15 cellular contexts compared by ENCODE assay signal in genomic region chr6:27026361-27026760, GRCh38.
A peak's percentile ranks its signal among the peaks of the same experiment; 100 is the strongest.
DNase-seq lines count a peak whose midpoint lies in the region; ATAC-seq and TF ChIP-seq lines count a peak whose summit lies in the region.
"Had no signal": no experiment of that assay in that cellular context is flagged by ENCODE, and none has a peak within 500 bp of the region (broad histone marks: within the 10 kb centered on the region; RNA-seq: fewer than 3 reads in every experiment).

No MANE protein-coding gene starts in this region.

- H2AFZ ChIP-seq in trophoblast cell (ENCODE audit: insufficient read depth, low read length, poor library complexity) = no peak overlapping the region
- H2AFZ ChIP-seq: GM23338 had no signal

- no CpG with 5 or more reads among the region's 1 CpG for WGBS in trophoblast cell (ENCODE audit: extremely low coverage, insufficient coverage, insufficient read length)

- no peak overlapping the region for H2BK120ac ChIP-seq in trophoblast cell (ENCODE audit: insufficient read depth, low read length, poor library complexity)

- H3K27ac ChIP-seq in trophoblast cell (ENCODE audit: low read depth, low read length) = no peak overlapping the region

- H4K12ac ChIP-seq in trophoblast cell (ENCODE audit: low read depth, low read length) = no peak overlapping the region

- no peaks in the 10 kb centered on the region for H3K36me3 ChIP-seq in trophoblast cell (ENCODE audit: control insufficient read depth in 1 of 2, insufficient read depth in 2 of 2, low read length in 2 of 2)

- no peak for TF ChIP-seq CTCF in epithelial cell of esophagus (IDR thresholded peaks at IDR 0.05; ENCODE audit: insufficient read depth, low read depth, low read length, missing control alignments)

- H3K9me3 ChIP-seq in trophoblast cell (ENCODE audit: insufficient read depth, low read depth, low read length) = no peaks in the 10 kb centered on the region

- H3K4me3 ChIP-seq in epithelial cell of esophagus (ENCODE audit: low read length) (no peak overlapping the region), trophoblast cell (ENCODE audit: low read depth, low read length) (no peak overlapping the region)
- H3K4me3 ChIP-seq: GM23338 had no signal

- H3K27me3 ChIP-seq in trophoblast cell (ENCODE audit: insufficient read depth, low read length) = no peaks in the 10 kb centered on the region

- peaks cover 32 to 43% of the 10 kb centered on the region in 2 donors for H3K27me3 Mint-ChIP-seq in effector memory CD8-positive, alpha-beta T cell

- no peak for ATAC-seq in effector memory CD8-positive, alpha-beta T cell (replicated peaks)
- no peak for ATAC-seq in GM21515 (IDR thresholded peaks at IDR 0.05; ENCODE audit: unreplicated experiment)
- ATAC-seq: GM23338, HCT116 had no signal

- H3K23ac ChIP-seq in trophoblast cell (ENCODE audit: low read length) = no peak overlapping the region

- no peaks in the 10 kb centered on the region for H3K9me3 Mint-ChIP-seq in effector memory CD8-positive, alpha-beta T cell
- H3K9me3 Mint-ChIP-seq: GM23338, H9 had no signal

- no peak overlapping the region for H2BK5ac ChIP-seq in trophoblast cell (ENCODE audit: low read depth, low read length, poor library complexity)

- H3K18ac ChIP-seq in trophoblast cell (ENCODE audit: low read length) = no peak overlapping the region

- H3K79me1 ChIP-seq in trophoblast cell (ENCODE audit: low read length) = no peaks in the 10 kb centered on the region

- no peak overlapping the region for H3K4ac ChIP-seq in trophoblast cell (ENCODE audit: low read depth, low read length)

- no peak overlapping the region for H3K14ac ChIP-seq in trophoblast cell (ENCODE audit: low read length)

- H2AK5ac ChIP-seq in trophoblast cell (ENCODE audit: low read length) = no peak overlapping the region

- H3K36me3 Mint-ChIP-seq in effector memory CD8-positive, alpha-beta T cell (ENCODE audit: insufficient read depth) = peaks cover 4% of the 10 kb centered on the region
- H3K36me3 Mint-ChIP-seq: CD4-positive, alpha-beta memory T cell had no signal

- no peaks in the 10 kb centered on the region for H3K79me2 ChIP-seq in trophoblast cell (ENCODE audit: control insufficient read depth, insufficient read depth, low read length, poor library complexity)

- no peak overlapping the region for H4K8ac ChIP-seq in trophoblast cell (ENCODE audit: low read depth, low read length)

- H3K27ac Mint-ChIP-seq in effector memory CD8-positive, alpha-beta T cell = no peak overlapping the region
- H3K27ac Mint-ChIP-seq: CD4-positive, alpha-beta memory T cell; GM23338; H9 had no signal

- no peak overlapping the region for H3K4me3 Mint-ChIP-seq in effector memory CD8-positive, alpha-beta T cell
- H3K4me3 Mint-ChIP-seq: CD4-positive, alpha-beta memory T cell; GM23338; H9 had no signal

- no peak overlapping the region for H3K9ac ChIP-seq in trophoblast cell (ENCODE audit: low read length)

- no peak overlapping the region for H2BK12ac ChIP-seq in trophoblast cell (ENCODE audit: low read length)

- H3K4me1 Mint-ChIP-seq in effector memory CD8-positive, alpha-beta T cell (ENCODE audit: low read depth in 2 of 2) = no peaks in the 10 kb centered on the region
- H3K4me1 Mint-ChIP-seq: CD4-positive, alpha-beta memory T cell; GM23338; H9 had no signal

- no peak overlapping the region for H3K4me2 ChIP-seq in trophoblast cell (ENCODE audit: low read length)
- H3K4me2 ChIP-seq: GM23338 had no signal

- H4K91ac ChIP-seq in trophoblast cell (ENCODE audit: low read depth, low read length) = no peak overlapping the region

- no peaks in the 10 kb centered on the region for H3K4me1 ChIP-seq in trophoblast cell (ENCODE audit: control insufficient read depth in 1 of 2, insufficient read depth in 2 of 2, low read length in 2 of 2)

- DNase-seq in NCI-H226 = peak; percentile 83
- peak; percentile 43 for DNase-seq in epithelial cell of esophagus (ENCODE audit: low read depth)
- DNase-seq in trophoblast cell = peak; percentile 54 to 81
- no peak for DNase-seq in effector memory CD8-positive, alpha-beta T cell
- no peak for DNase-seq in activated effector memory CD4-positive, alpha-beta T cell treated with Interleukin-2 at 50 U/mL for 16 hours
- DNase-seq: C1 segment of cervical spinal cord; Calu3; CD4-positive, alpha-beta memory T cell; COR-L47; DMS53; DMS79 treated with DMSO at 0.1 percent for 48 hours; H9 had no signal

Comparison
In these comparisons a context has a peak if more than half of its experiments do, and no peak if none do; other contexts are left out.
1. DNase-seq: peak in NCI-H226 (single experiment), epithelial cell of esophagus (single experiment) and trophoblast cell (2 of 2); none in effector memory CD8-positive, alpha-beta T cell (0 of 3) and activated effector memory CD4-positive, alpha-beta T cell treated with Interleukin-2 at 50 U/mL for 16 hours (single experiment).